In genomic region chr4:116346750-116347149, GRCh38 we compare ENCODE assay signal across 1 cellular context.
TF ChIP-seq lines count a peak whose summit lies in the region.

No MANE protein-coding gene starts in this region.

TF ChIP-seq in HCT116, 20 proteins besides CTCF, POLR2A, EP300 and RAD21 (continued from another document):
- TF ChIP-seq ZBTB33 (IDR thresholded peaks at IDR 0.05; ENCODE audit: extremely low read depth, insufficient replicate concordance, low read length), result no peak
- TF ChIP-seq ZNF274 (IDR thresholded peaks at IDR 0.05; ENCODE audit: low read depth, low read length), result no peak
- TF ChIP-seq EZH2 (IDR thresholded peaks at IDR 0.05), result no peak
- TF ChIP-seq SRF (IDR thresholded peaks at IDR 0.05; ENCODE audit: low read depth), result no peak
- TF ChIP-seq EZH2phosphoT487 (IDR thresholded peaks at IDR 0.05; ENCODE audit: borderline replicate concordance), result no peak
- TF ChIP-seq CBX3 (IDR thresholded peaks at IDR 0.05; ENCODE audit: low read depth), result no peak
- TF ChIP-seq ATF3 (IDR thresholded peaks at IDR 0.05), result no peak
- TF ChIP-seq JUND (IDR thresholded peaks at IDR 0.05), result no peak
- no peak for TF ChIP-seq YY1 (IDR thresholded peaks at IDR 0.05; ENCODE audit: extremely low read depth, insufficient replicate concordance, low read depth, low read length)
- TF ChIP-seq ELF1 (IDR thresholded peaks at IDR 0.05; ENCODE audit: borderline replicate concordance, low read depth), result no peak
- no peak for TF ChIP-seq ZFX (IDR thresholded peaks at IDR 0.05)
TF ChIP-seq in HCT116: peak in this region for 0.
